21 cellular contexts compared by ENCODE assay signal in genomic region chr12:97941686-97942354, GRCh38.
"Had no signal": no experiment of that assay in that cellular context is flagged by ENCODE, and none has a peak within 500 bp of the region (broad histone marks: within the 10 kb centered on the region; RNA-seq: fewer than 3 reads in every experiment).

No MANE protein-coding gene starts in this region.

- DNase-seq: activated B cell treated with CpG ODN at 0.5 μM for 24 hours; activated CD4-positive, alpha-beta T cell treated with anti-CD3 and anti-CD28 coated beads for 36 hours; activated CD4-positive, alpha-beta T cell treated with anti-CD3 and anti-CD28 coated beads, Interleukin-2, amount 50 U/mL, for 4 hours; activated CD8-positive, alpha-beta memory T cell treated with anti-CD3 and anti-CD28 coated beads for 24 hours; activated CD8-positive, alpha-beta memory T cell treated with anti-CD3 and anti-CD28 coated beads, Interleukin-2, amount 50 U/mL, for 4 hours; activated naive CD4-positive, alpha-beta T cell treated with Interleukin-2 at 50 U/mL for 16 hours; activated naive CD8-positive, alpha-beta T cell treated with anti-CD3 and anti-CD28 coated beads for 36 hours; activated T-cell treated with anti-CD3 and anti-CD28 coated beads, Interleukin-2, amount 50 U/mL, for 24 hours; cerebellar nuclear complex; cortex of kidney; glutamatergic neuron; hippocampal formation; left ventricle myocardium superior; midbrain; natural killer cell; stimulated activated CD4-positive, alpha-beta T cell treated with anti-CD3 and anti-CD28 coated beads, Interleukin-4, amount 100 ng/mL, for 24 hours; stimulated activated naive CD4-positive, alpha-beta T cell treated with Interleukin-2 at 50 U/mL for 16 hours; T-helper 17 cell had no signal

- H3K27ac ChIP-seq: thoracic aorta had no signal

- H3K36me3 ChIP-seq: thoracic aorta had no signal

- H3K36me3 Mint-ChIP-seq: activated naive CD8-positive, alpha-beta T cell treated with anti-CD3 and anti-CD28 coated beads for 36 hours; natural killer cell; type B pancreatic cell had no signal

- H3K27me3 Mint-ChIP-seq: activated B cell treated with CpG ODN at 0.5 μM for 24 hours; activated CD4-positive, alpha-beta T cell treated with anti-CD3 and anti-CD28 coated beads for 36 hours; activated naive CD8-positive, alpha-beta T cell treated with anti-CD3 and anti-CD28 coated beads for 36 hours; activated T-cell treated with anti-CD3 and anti-CD28 coated beads, Interleukin-2, amount 50 U/mL, for 24 hours; T-helper 17 cell had no signal

- H3K4me3 ChIP-seq: thoracic aorta had no signal

- H3K9me3 ChIP-seq: thoracic aorta had no signal

- H3K9me3 Mint-ChIP-seq: activated T-cell treated with anti-CD3 and anti-CD28 coated beads, Interleukin-2, amount 50 U/mL, for 24 hours had no signal

- H3K4me3 Mint-ChIP-seq: activated B cell treated with CpG ODN at 0.5 μM for 24 hours; activated CD4-positive, alpha-beta T cell treated with anti-CD3 and anti-CD28 coated beads for 36 hours; activated naive CD8-positive, alpha-beta T cell treated with anti-CD3 and anti-CD28 coated beads for 36 hours; activated T-cell treated with anti-CD3 and anti-CD28 coated beads, Interleukin-2, amount 50 U/mL, for 24 hours; natural killer cell; T-helper 17 cell; type B pancreatic cell had no signal

- H3K4me1 Mint-ChIP-seq: activated B cell treated with CpG ODN at 0.5 μM for 24 hours; activated CD4-positive, alpha-beta T cell treated with anti-CD3 and anti-CD28 coated beads for 36 hours; activated naive CD8-positive, alpha-beta T cell treated with anti-CD3 and anti-CD28 coated beads for 36 hours; natural killer cell; T-helper 17 cell had no signal

- H3K27ac Mint-ChIP-seq: activated B cell treated with CpG ODN at 0.5 μM for 24 hours; activated CD4-positive, alpha-beta T cell treated with anti-CD3 and anti-CD28 coated beads for 36 hours; activated naive CD8-positive, alpha-beta T cell treated with anti-CD3 and anti-CD28 coated beads for 36 hours; activated T-cell treated with anti-CD3 and anti-CD28 coated beads, Interleukin-2, amount 50 U/mL, for 24 hours; activated T-helper 2 cell treated with anti-CD3 and anti-CD28 coated beads, Interferon-gamma antibody, Interleukin-2, Interleukin-4, amounts not matched to agents 10 μg/mL and 5 μg/mL and 100 μg/mL, durations not matched to agents 14 hours and 24 hours and 36 hours; natural killer cell; T-helper 17 cell; type B pancreatic cell had no signal
